Comparison of ENCODE assay signal across 8 cellular contexts in the genomic region with DNA sequence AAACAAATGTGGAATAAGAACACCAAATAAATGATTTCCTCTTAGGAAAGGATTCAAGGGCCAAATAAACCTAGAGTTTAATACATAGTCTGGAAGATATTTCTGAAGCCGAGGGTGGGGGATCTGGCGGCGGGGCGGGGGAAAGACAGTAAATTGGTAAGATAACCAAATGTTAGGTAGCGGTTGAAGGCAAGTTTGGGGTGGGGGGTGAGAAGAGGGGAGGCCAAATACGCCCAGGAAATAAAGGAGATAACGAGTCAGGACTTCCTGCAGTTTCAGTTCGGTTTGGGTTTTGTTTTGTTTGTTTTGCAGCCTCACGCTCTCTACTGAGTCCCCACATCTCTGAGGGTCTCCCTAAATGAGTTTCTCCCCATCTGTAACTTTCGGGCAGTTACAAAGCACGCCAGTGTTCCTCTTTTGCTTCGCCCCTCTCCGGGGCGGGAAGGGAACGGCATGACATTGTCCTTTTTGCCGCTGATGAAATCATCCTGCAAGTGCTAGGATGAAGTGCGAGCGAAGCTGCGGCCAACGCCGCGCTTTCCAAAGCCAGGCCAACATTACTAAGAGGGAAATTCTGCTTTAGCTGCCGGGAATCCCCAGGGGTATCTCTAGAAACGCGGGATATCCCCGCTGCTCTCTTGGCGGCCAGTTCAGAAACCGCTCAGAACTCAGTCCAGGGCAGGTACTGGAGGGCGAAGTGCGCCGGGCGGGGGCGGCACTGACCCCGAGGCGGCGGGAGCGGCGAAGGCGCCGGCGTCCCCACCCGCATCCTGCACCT. TPM values are rescaled to one million over a fixed set of nuclear protein-coding genes. Genes with fewer than 3 reads are reported as not detected.
A peak's percentile ranks its signal among the peaks of the same experiment; 100 is the strongest.
DNase-seq lines count a peak whose midpoint lies in the region; ATAC-seq and TF ChIP-seq lines count a peak whose summit lies in the region.

No MANE protein-coding gene starts in this region.

- TSS peak; percentile 48 for BruUV-seq in PC-9 (replicated peaks; lab: Mats Ljungman, UMichigan)

- peak overlapping the region; percentile 52 for H3K27ac ChIP-seq in CD4-positive, alpha-beta T cell (ENCODE audit: low read depth, low read length)
- peak overlapping the region; percentile 52 for H3K27ac ChIP-seq in PC-9
- peak overlapping the region; percentile 93 for H3K27ac ChIP-seq in neutrophil
- peak overlapping the region; percentile 90 to 96 for H3K27ac ChIP-seq in thoracic aorta

- DNase-seq in CD4-positive, alpha-beta T cell: peak in 6 of 10 experiments; percentile 2 to 35 (median 26)
- DNase-seq in PC-9 (peak in 1 of 2 experiments; percentile 38), foreskin fibroblast (peak in 1 of 2 donors; percentile 88), thoracic aorta (ENCODE audit: low spot score) (no peak)

- peak overlapping the region; percentile 89 for H2AFZ ChIP-seq in PC-9

- H3K79me2 ChIP-seq in PC-9 (ENCODE audit: low read depth): 0 out of 2 replicates have a peak, but pooled peaks cover 4% of the 10 kb centered on the region

- no peak for TF ChIP-seq CTCF in CD4-positive, alpha-beta T cell (IDR thresholded peaks at IDR 0.05)
- TF ChIP-seq CTCF in PC-9 (conservative IDR thresholded peaks at IDR 0.05) (no peak), foreskin fibroblast (IDR thresholded peaks at IDR 0.05; ENCODE audit: low read depth, low read length) (no peak), neutrophil (IDR thresholded peaks at IDR 0.05) (peak; percentile 27), thoracic aorta (IDR thresholded peaks at IDR 0.05) (no peak)

- H3K4me1 ChIP-seq in PC-9 (replicated peaks; ENCODE audit: insufficient read depth): peaks cover 20% of the 10 kb centered on the region
- peaks cover 38 to 57% of the 10 kb centered on the region in 2 experiments for H3K4me1 ChIP-seq in neutrophil (ENCODE audit: control insufficient read depth in 1 of 2, insufficient read depth in 1 of 2, low read depth in 1 of 2, low read length in 1 of 2)
- peaks cover 7 to 38% of the 10 kb centered on the region in 2 donors for H3K4me1 ChIP-seq in thoracic aorta (ENCODE audit: control insufficient read depth in 1 of 2, low read depth in 2 of 2)

- peak overlapping the region; percentile 92 for H3K4me3 ChIP-seq in PC-9
- H3K4me3 ChIP-seq in foreskin fibroblast (ENCODE audit: low read depth in 1 of 2, low read length in 2 of 2): peak overlapping the region; percentile 70 to 71
- peak overlapping the region; percentile 77 for H3K4me3 ChIP-seq in neutrophil (ENCODE audit: low read depth in 1 of 2, low read length in 1 of 2)
- peak overlapping the region; percentile 86 for H3K4me3 ChIP-seq in thoracic aorta

- H3K9me3 Mint-ChIP-seq in CD4-positive, alpha-beta T cell: no peaks in the 10 kb centered on the region
- H3K9me3 Mint-ChIP-seq in activated T-helper 17 cell treated with anti-CD3 and anti-CD28 coated beads, Interleukin-2, amount 50 U/mL, for 72 hours: no peaks in the 10 kb centered on the region

- peak; percentile 19 for ATAC-seq in CD4-positive, alpha-beta T cell (ENCODE audit: poor library complexity)
- peak; percentile 55 for ATAC-seq in GM19372 (IDR thresholded peaks at IDR 0.05; ENCODE audit: low read depth, unreplicated experiment)
- peak; percentile 51 for ATAC-seq in HG03460 (IDR thresholded peaks at IDR 0.05; ENCODE audit: unreplicated experiment)
- peak; percentile 78 for ATAC-seq in activated T-helper 17 cell treated with anti-CD3 and anti-CD28 coated beads, Interleukin-2, amount 50 U/mL, for 72 hours (replicated peaks)
- no peak for ATAC-seq in thoracic aorta (ENCODE audit: insufficient number of reproducible peaks, low FRiP score, low read depth)

- POLR2A ChIA-PET in CD4-positive, alpha-beta T cell (lab: Charles Lee): interaction anchor here (0.9 to 1.8 kb wide), 5 partner anchors 56 to 220 kb away, joined by 3 to 7 read pairs (median 4); a partner anchor contains a TSS
- POLR2A ChIA-PET in PC-9 (lab: Charles Lee; ENCODE audit: unreplicated experiment): interaction anchor here (0.6 kb wide), 2 partner anchors 146 to 181 kb away, joined by 4 to 9 read pairs; no protein-coding TSS in a partner anchor

- peaks cover 3% of the 10 kb centered on the region for H3K27me3 ChIP-seq in CD4-positive, alpha-beta T cell (ENCODE audit: control insufficient read depth, insufficient read depth, low read length)
- H3K27me3 ChIP-seq in PC-9 (ENCODE audit: insufficient read depth, low read depth) (no peaks in the 10 kb centered on the region), neutrophil (no peaks in the 10 kb centered on the region), thoracic aorta (replicated peaks; ENCODE audit: insufficient read depth) (no peaks in the 10 kb centered on the region)

- no peaks in the 10 kb centered on the region for H3K9me3 ChIP-seq in CD4-positive, alpha-beta T cell (ENCODE audit: control insufficient read depth, low read length)
- no peaks in the 10 kb centered on the region for H3K9me3 ChIP-seq in PC-9 (ENCODE audit: insufficient read depth, low read depth)
- no peaks in the 10 kb centered on the region for H3K9me3 ChIP-seq in neutrophil
- no peaks in the 10 kb centered on the region for H3K9me3 ChIP-seq in thoracic aorta

- peaks cover 46% of the 10 kb centered on the region for H3K4me1 Mint-ChIP-seq in CD4-positive, alpha-beta T cell (ENCODE audit: low read depth)
- peaks cover 27% of the 10 kb centered on the region for H3K4me1 Mint-ChIP-seq in activated T-helper 17 cell treated with anti-CD3 and anti-CD28 coated beads, Interleukin-2, amount 50 U/mL, for 72 hours

- intact Hi-C loops in CD4-positive, alpha-beta T cell (cut with DNase I, micrococcal nuclease): loop anchor here in 1 of 2 experiments (5.0 kb wide), 1 partner anchor 81 kb away; no protein-coding TSS in a partner anchor
- intact Hi-C loops in PC-9 (cut with micrococcal nuclease; ENCODE audit: unreplicated experiment): loop anchor here (5.0 kb wide), 1 partner anchor 184 kb away; a partner anchor contains a TSS

- CTCF ChIA-PET in CD4-positive, alpha-beta T cell (lab: Charles Lee): interaction anchor here (1.4 to 3.4 kb wide), 2 partner anchors 10 to 167 kb away, joined by 3 to 14 read pairs; no protein-coding TSS in a partner anchor
- CTCF ChIA-PET in PC-9 (lab: Charles Lee): interaction anchor here (0.6 kb wide), 1 partner anchor 72 kb away, joined by 15 read pairs; a partner anchor contains a TSS

- peak overlapping the region; percentile 87 for H3K27ac Mint-ChIP-seq in CD4-positive, alpha-beta T cell
- peak overlapping the region; percentile 97 for H3K27ac Mint-ChIP-seq in activated T-helper 17 cell treated with anti-CD3 and anti-CD28 coated beads, Interleukin-2, amount 50 U/mL, for 72 hours

- peak overlapping the region; percentile 97 for H3K4me3 Mint-ChIP-seq in CD4-positive, alpha-beta T cell
- H3K4me3 Mint-ChIP-seq in activated T-helper 17 cell treated with anti-CD3 and anti-CD28 coated beads, Interleukin-2, amount 50 U/mL, for 72 hours: peak overlapping the region; percentile 89

- H4K20me1 ChIP-seq in PC-9 (ENCODE audit: insufficient read depth): no peaks in the 10 kb centered on the region

- no peaks in the 10 kb centered on the region for H3F3A ChIP-seq in PC-9 (ENCODE audit: insufficient read depth, low read depth)

- H3K36me3 Mint-ChIP-seq in CD4-positive, alpha-beta T cell (ENCODE audit: low read depth): peaks cover 4% of the 10 kb centered on the region
- peaks cover 15% of the 10 kb centered on the region for H3K36me3 Mint-ChIP-seq in activated T-helper 17 cell treated with anti-CD3 and anti-CD28 coated beads, Interleukin-2, amount 50 U/mL, for 72 hours (ENCODE audit: low read depth)

- peak overlapping the region; percentile 96 for H3K4me2 ChIP-seq in PC-9

- H3K36me3 ChIP-seq in PC-9 (ENCODE audit: low read depth) (no peaks in the 10 kb centered on the region), neutrophil (no peaks in the 10 kb centered on the region), thoracic aorta (no peaks in the 10 kb centered on the region)

- H3K27me3 Mint-ChIP-seq in CD4-positive, alpha-beta T cell: peaks cover 9% of the 10 kb centered on the region
- H3K27me3 Mint-ChIP-seq in activated T-helper 17 cell treated with anti-CD3 and anti-CD28 coated beads, Interleukin-2, amount 50 U/mL, for 72 hours: peaks cover 4% of the 10 kb centered on the region

- no peaks in the 10 kb centered on the region for H3K9me2 ChIP-seq in PC-9 (ENCODE audit: insufficient read depth)

RNA-seq across cellular contexts. Expression of a gene that starts 0.8 kb away (rescaled TPM):
- total RNA-seq in CD4-positive, alpha-beta T cell: 10 to 100 TPM; 18.5 to 20.4 TPM
- total RNA-seq in PC-9 (2021) (29.3 and 31.5 TPM in 2 replicates), thoracic aorta (100 to 1,000 TPM; 209 to 215 TPM)
- total RNA-seq in activated T-helper 17 cell treated with anti-CD3 and anti-CD28 coated beads, Interleukin-2, amount 50 U/mL, for 72 hours: 10 to 100 TPM; 23.7 to 58.8 TPM
